14 cellular contexts compared by ENCODE assay signal in the genomic region with DNA sequence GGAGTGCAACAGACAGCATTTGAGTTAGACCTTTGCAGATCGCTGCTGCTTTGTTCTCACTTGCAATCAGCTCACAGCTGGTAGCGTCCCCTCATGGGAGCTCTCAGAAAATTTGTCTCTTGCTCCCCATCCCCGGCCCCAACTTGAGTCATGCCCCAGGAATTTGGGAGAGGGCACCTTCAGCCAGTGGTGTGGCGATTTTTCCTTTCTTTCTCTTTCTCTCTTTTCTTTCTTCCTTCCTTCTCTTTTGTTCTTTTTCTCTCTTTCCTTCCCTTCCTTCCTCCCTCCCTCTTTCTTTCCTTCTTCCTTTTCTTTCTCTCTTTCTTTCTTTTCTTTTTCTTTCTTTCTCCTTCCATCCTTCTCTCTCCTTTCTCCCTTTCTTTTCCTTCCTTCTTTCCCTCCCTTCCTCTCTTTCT. TPM values are rescaled to one million over a fixed set of nuclear protein-coding genes. Genes with fewer than 3 reads are reported as not detected.
A peak's percentile ranks its signal among the peaks of the same experiment; 100 is the strongest.
DNase-seq lines count a peak whose midpoint lies in the region; ATAC-seq, FAIRE-seq and TF ChIP-seq lines count a peak whose summit lies in the region.
"Had no signal": no experiment of that assay in that cellular context is flagged by ENCODE, and none has a peak within 500 bp of the region (broad histone marks: within the 10 kb centered on the region; RNA-seq: fewer than 3 reads in every experiment).

No MANE protein-coding gene starts in this region.

- POLR2A ChIA-PET in HepG2 (lab: Yijun Ruan, JAX): no interaction called here

- no peak overlapping the region for H3K9ac ChIP-seq in HepG2 (ENCODE audit: insufficient read depth, low read depth, low read length)
- peak overlapping the region; percentile 74 for H3K9ac ChIP-seq in mammary epithelial cell (ENCODE audit: insufficient read depth, low read length)

- H3K27ac ChIP-seq in HepG2 (ENCODE audit: extremely low read length, insufficient read depth, low read length) (no peak overlapping the region), right lobe of liver (no peak overlapping the region), mammary epithelial cell (ENCODE audit: insufficient read depth, low read depth, low read length) (peak overlapping the region; percentile 93), aorta (ENCODE audit: low read depth in 1 of 2, low read length in 2 of 2) (no peak overlapping the region)

- TF ChIP-seq POLR2A in HepG2 (IDR thresholded peaks at IDR 0.05; ENCODE audit: insufficient read depth in 1 of 2, low read depth in 2 of 2, low read length in 2 of 2) (no peak), right lobe of liver (IDR thresholded peaks at IDR 0.05) (no peak)

- TF ChIP-seq EP300 in HepG2 (IDR thresholded peaks at IDR 0.05; ENCODE audit: low read depth in 2 of 2, low read length in 2 of 2): no peak
- no peak for TF ChIP-seq EP300 in HepG2 (CRISPR knock-in tag; IDR thresholded peaks at IDR 0.05; ENCODE audit: borderline replicate concordance)

- H3K9me3 ChIP-seq in HepG2 (ENCODE audit: low read length) (no peaks in the 10 kb centered on the region), right lobe of liver (no peaks in the 10 kb centered on the region), mammary epithelial cell (replicated peaks; ENCODE audit: insufficient read depth, low read length) (no peaks in the 10 kb centered on the region), aorta (ENCODE audit: control insufficient read depth, low read length) (no peaks in the 10 kb centered on the region)

- no peak for FAIRE-seq in HepG2 (lab: Jason Lieb, UNC)

- H3K4me1 Mint-ChIP-seq in activated naive CD8-positive, alpha-beta T cell treated with anti-CD3 and anti-CD28 coated beads for 36 hours: peaks cover 5% of the 10 kb centered on the region

- BruUV-seq in HepG2 (replicated peaks; lab: Mats Ljungman, UMichigan) (no TSS peak), mammary epithelial cell (replicated peaks; lab: Mats Ljungman, UMichigan) (no TSS peak)

- in situ Hi-C loops in HepG2 (cut with HindIII; ENCODE audit: extremely low pct_ligation_motif_present, low pct_unique_long_range_greater_than_20kb): no loop called here
- in situ Hi-C loops in mammary epithelial cell (cut with MboI; ENCODE audit: low sequenced_read_pairs in 2 of 2): no loop called here

- no peaks in the 10 kb centered on the region for H3K9me3 Mint-ChIP-seq in activated naive CD8-positive, alpha-beta T cell treated with anti-CD3 and anti-CD28 coated beads for 36 hours

- no peaks in the 10 kb centered on the region for H3K36me3 ChIP-seq in HepG2 (replicated peaks in 1 of 2; ENCODE audit: control insufficient read depth in 1 of 2, insufficient read depth in 2 of 2, low read length in 2 of 2)
- H3K36me3 ChIP-seq in right lobe of liver: no peaks in the 10 kb centered on the region
- H3K36me3 ChIP-seq in mammary epithelial cell (ENCODE audit: insufficient read depth, low read length): no peaks in the 10 kb centered on the region
- no peaks in the 10 kb centered on the region for H3K36me3 ChIP-seq in aorta (ENCODE audit: control insufficient read depth in 1 of 2, insufficient read depth in 2 of 2, low read length in 1 of 2)

- no peak overlapping the region for H3K4me2 ChIP-seq in HepG2 (ENCODE audit: low read depth, low read length)
- H3K4me2 ChIP-seq in mammary epithelial cell (ENCODE audit: insufficient read depth, low read depth, low read length): peak overlapping the region; percentile 76

- CTCF ChIA-PET in HepG2 (lab: Yijun Ruan, JAX; ENCODE audit: low intra/inter-chr PET ratio, low total read pairs) (no interaction called here), mammary epithelial cell (lab: Charles Lee; ENCODE audit: low non-redundant PET) (interaction anchor here (0.7 to 0.8 kb wide), 2 partner anchors 246 to 294 kb away, joined by 4 to 7 read pairs; no protein-coding TSS in a partner anchor)

- H2AFZ ChIP-seq in HepG2 (ENCODE audit: low read length): no peak overlapping the region
- peak overlapping the region; percentile 4 for H2AFZ ChIP-seq in mammary epithelial cell (ENCODE audit: low read depth, low read length)

- H3K4me3 ChIP-seq in HepG2 (replicated peaks in 1 of 3; ENCODE audit: insufficient read depth in 1 of 3, low read depth in 2 of 3, low read length in 3 of 3) (no peak overlapping the region), right lobe of liver (no peak overlapping the region), mammary epithelial cell (replicated peaks in 1 of 3; ENCODE audit: insufficient read depth in 1 of 3, low read depth in 2 of 3, low read length in 3 of 3) (peak overlapping the region; percentile 10 to 23 (median 13)), aorta (ENCODE audit: low read length in 2 of 2) (no peak overlapping the region)

- dilution Hi-C loops in mammary epithelial cell (cut with HindIII; ENCODE audit: low sequenced_read_pairs): no loop called here

- DNase-seq in HepG2 (ENCODE audit: low spot score) (no peak), right lobe of liver (no peak), mammary epithelial cell (peak; percentile 62), kidney tubule cell (ENCODE audit: low spot score) (peak; percentile 72), aorta (no peak), NCI-H1092 treated with DMSO at 0.1 percent for 48 hours (lab: John Stamatoyannopoulos, UW) (no peak), superior temporal gyrus (ENCODE audit: extremely low spot score) (no peak)
- DNase-seq in activated naive CD8-positive, alpha-beta T cell treated with anti-CD3 and anti-CD28 coated beads for 36 hours: no peak
- DNase-seq: activated T-cell treated with anti-CD3 and anti-CD28 coated beads for 4 hours; NCI-H1694; stimulated activated CD8-positive, alpha-beta memory T cell treated with anti-CD3 and anti-CD28 coated beads, Interleukin-4, amount 100 ng/mL, for 48 hours had no signal

- H3K79me2 ChIP-seq in HepG2 (ENCODE audit: insufficient read depth, low read length): no peaks in the 10 kb centered on the region
- peaks cover 28% of the 10 kb centered on the region for H3K79me2 ChIP-seq in mammary epithelial cell (ENCODE audit: insufficient read depth, low read length)

- peaks cover 14% of the 10 kb centered on the region for H3K4me1 ChIP-seq in HepG2 (ENCODE audit: insufficient read depth, low read length)
- peaks cover 0 to 14% (median 3%) of the 10 kb centered on the region in 4 donors for H3K4me1 ChIP-seq in right lobe of liver
- peaks cover 59% of the 10 kb centered on the region for H3K4me1 ChIP-seq in mammary epithelial cell (ENCODE audit: insufficient read depth, low read length)
- H3K4me1 ChIP-seq in aorta (ENCODE audit: control insufficient read depth in 1 of 2, insufficient read depth in 2 of 2, low read length in 2 of 2): peaks cover 2 to 12% of the 10 kb centered on the region in 2 donors

- H3K27me3 Mint-ChIP-seq in activated naive CD8-positive, alpha-beta T cell treated with anti-CD3 and anti-CD28 coated beads for 36 hours: no peaks in the 10 kb centered on the region

- intact Hi-C loops in HepG2 (cut with micrococcal nuclease; ENCODE audit: unreplicated experiment) (no loop called here), right lobe of liver (cut with DNase I) (no loop called here), mammary epithelial cell (cut with micrococcal nuclease) (loop anchor here (1.0 to 5.0 kb wide), 5 partner anchors 70 to 528 kb away; a partner anchor contains a TSS), aorta (cut with DNase I) (loop anchor here (2.0 to 10.0 kb wide), 4 partner anchors 68 to 250 kb away; a partner anchor contains a TSS)

- ATAC-seq in HepG2 (no peak), right lobe of liver (no peak), aorta (ENCODE audit: low FRiP score) (peak; percentile 4)

- no peaks in the 10 kb centered on the region; the same call in 1 of the 2 replicates for H4K20me1 ChIP-seq in HepG2 (ENCODE audit: insufficient read depth, low read length)
- H4K20me1 ChIP-seq in mammary epithelial cell (ENCODE audit: insufficient read depth, low read length): no peaks in the 10 kb centered on the region

- TF ChIP-seq CTCF in HepG2 (CRISPR knock-in tag; IDR thresholded peaks at IDR 0.05): no peak
- TF ChIP-seq CTCF in right lobe of liver (IDR thresholded peaks at IDR 0.05): no peak
- peak; percentile 14 to 45 for TF ChIP-seq CTCF in mammary epithelial cell (conservative IDR thresholded peaks at IDR 0.05 in 1 of 2, IDR thresholded peaks at IDR 0.05 in 1 of 2; ENCODE audit: extremely low read depth in 1 of 2, insufficient read depth in 1 of 2, low read depth in 1 of 2, low read length in 2 of 2)

- WGBS in HepG2 (ENCODE audit: low lambda C conversion rate): 22% methylated on average over 4 of the region's 4 CpGs
- 54% methylated on average over 4 of the region's 4 CpGs for WGBS in right lobe of liver (ENCODE audit: insufficient coverage, low coverage, low lambda C conversion rate, missing lambda C conversion rate)
- WGBS in mammary epithelial cell (ENCODE audit: low coverage, missing lambda C conversion rate): 7% methylated on average over 3 of the region's 4 CpGs
- WGBS in aorta, 2 donors: 15 to 21% methylated on average over 4 of the region's 4 CpGs

- H3K4me3 Mint-ChIP-seq in activated naive CD8-positive, alpha-beta T cell treated with anti-CD3 and anti-CD28 coated beads for 36 hours: no peak overlapping the region
- H3K4me3 Mint-ChIP-seq: dendritic cell treated with granulocyte-macrophage colony-stimulating factor and Interleukin-4, amounts not matched to agents 40 ng/mL and 50 ng/mL, for 4 days had no signal

- TF ChIP-seq RAD21 in HepG2 (CRISPR knock-in tag; IDR thresholded peaks at IDR 0.05): no peak

- H3K27ac Mint-ChIP-seq in activated naive CD8-positive, alpha-beta T cell treated with anti-CD3 and anti-CD28 coated beads for 36 hours: no peak overlapping the region
- H3K27ac Mint-ChIP-seq: dendritic cell treated with granulocyte-macrophage colony-stimulating factor and Interleukin-4, amounts not matched to agents 40 ng/mL and 50 ng/mL, for 4 days had no signal

- H3K27me3 ChIP-seq in HepG2 (ENCODE audit: control insufficient read depth in 1 of 2, insufficient read depth in 2 of 2, low read length in 2 of 2): peaks cover 2 to 60% of the 10 kb centered on the region in 2 experiments; a peak in 4 of 5 replicates
- no peaks in the 10 kb centered on the region for H3K27me3 ChIP-seq in right lobe of liver
- no peaks in the 10 kb centered on the region for H3K27me3 ChIP-seq in mammary epithelial cell (ENCODE audit: insufficient read depth, low read length)
- no peaks in the 10 kb centered on the region for H3K27me3 ChIP-seq in aorta (ENCODE audit: control insufficient read depth in 1 of 2, insufficient read depth in 2 of 2, low read length in 1 of 2)

- no peaks in the 10 kb centered on the region for H3K36me3 Mint-ChIP-seq in activated naive CD8-positive, alpha-beta T cell treated with anti-CD3 and anti-CD28 coated beads for 36 hours

RNA-seq across cellular contexts. Expression of a gene that starts 34.2 kb away (rescaled TPM):
- 0.60 and 0.70 TPM in 2 replicates for total RNA-seq in HepG2 (2016; rRNA removed; fragmentation: Illumina TruSeq; extraction: Trizol)
- 0.62 TPM in 1 of 2 replicates, not detected in the other for total RNA-seq in HepG2 (2016; cell fraction: cytosol; rRNA removed; fragmentation: Illumina TruSeq; extraction: Trizol; ENCODE audit: low read depth)
- total RNA-seq in HepG2 (2016; cell fraction: insoluble cytoplasmic fraction; rRNA removed; fragmentation: Illumina TruSeq; extraction: Trizol): 0.84 and 0.98 TPM in 2 replicates
- total RNA-seq in HepG2 (2016; cell fraction: membrane; rRNA removed; fragmentation: Illumina TruSeq; extraction: Trizol): not detected in 2 replicates
- 0.81 TPM in 1 of 2 replicates, not detected in the other for total RNA-seq in HepG2 (2016; cell fraction: nucleus; rRNA removed; fragmentation: Illumina TruSeq; extraction: Trizol)
- 2.1 and 2.2 TPM in 2 replicates for polyA plus RNA-seq in HepG2 (2011; rRNA removed)
- polyA plus RNA-seq in HepG2 (2011; cell fraction: cytosol; rRNA removed): 0.27 and 1.1 TPM in 2 replicates
- 0.38 TPM in 1 of 2 replicates, not detected in the other for polyA plus RNA-seq in HepG2 (2011; cell fraction: nucleus; rRNA removed)
- polyA plus RNA-seq in HepG2 (2012): 6.8 and 8.0 TPM in 2 replicates
- polyA plus RNA-seq in HepG2 (2016; cell fraction: cytosol; fragmentation: Illumina TruSeq; extraction: Trizol; ENCODE audit: low read depth): 0.40 and 1.3 TPM in 2 replicates
- 2.8 and 3.3 TPM in 2 replicates for polyA plus RNA-seq in HepG2 (2016; cell fraction: insoluble cytoplasmic fraction; fragmentation: Illumina TruSeq; extraction: Trizol; ENCODE audit: low read depth)
- 0.83 and 1.4 TPM in 2 replicates for polyA plus RNA-seq in HepG2 (2016; cell fraction: membrane; fragmentation: Illumina TruSeq; extraction: Trizol; ENCODE audit: low read depth)
- polyA plus RNA-seq in HepG2 (2016; cell fraction: nucleus; fragmentation: Illumina TruSeq; extraction: Trizol; ENCODE audit: insufficient read depth, low read depth): 1.6 and 1.9 TPM in 2 replicates
- 0.46 and 0.84 TPM in 2 replicates for polyA minus RNA-seq in HepG2 (2011; rRNA and poly(A)+ RNA removed; ENCODE audit: low replicate concordance)
- polyA minus RNA-seq in HepG2 (2011; cell fraction: cytosol; rRNA and poly(A)+ RNA removed): not detected in 2 replicates
- not detected in 2 replicates for polyA minus RNA-seq in HepG2 (2011; cell fraction: nucleus; rRNA and poly(A)+ RNA removed)
- total RNA-seq in right lobe of liver: 1 to 10 TPM in 1 of 6 experiments, under 1 TPM in 2, not detected in 3; 0.59 to 1.0 (median 0.70) TPM
- 1 to 10 TPM; 1.5 to 2.9 TPM for total RNA-seq in mammary epithelial cell
- polyA plus RNA-seq in mammary epithelial cell: 1.2 TPM
- polyA minus RNA-seq in mammary epithelial cell: 5.3 TPM
- 1 to 10 TPM; 1.0 to 3.1 TPM for total RNA-seq in aorta
- polyA plus RNA-seq in aorta: 1 to 10 TPM; 2.3 to 3.5 TPM
- total RNA-seq in activated naive CD8-positive, alpha-beta T cell treated with anti-CD3 and anti-CD28 coated beads for 36 hours: 1 to 10 TPM in 1 of 2 experiments, under 1 TPM in 1; 0.74 to 1.7 TPM
- total RNA-seq: left lobe of liver, SK-MEL-5 had no signal

Comparison
In these comparisons a context has a peak if more than half of its experiments do, and no peak if none do; other contexts are left out.
1. DNase-seq: peak in mammary epithelial cell (single experiment) and kidney tubule cell (single experiment); none in HepG2 (single experiment), right lobe of liver (0 of 3), aorta (0 of 2), NCI-H1092 treated with DMSO at 0.1 percent for 48 hours (single experiment), superior temporal gyrus (single experiment) and activated naive CD8-positive, alpha-beta T cell treated with anti-CD3 and anti-CD28 coated beads for 36 hours (single experiment).
2. H3K4me3 ChIP-seq: peak in mammary epithelial cell (3 of 3); none in HepG2 (0 of 3), right lobe of liver (0 of 3) and aorta (0 of 2).
3. CTCF ChIP-seq: peak in mammary epithelial cell (2 of 2); none in HepG2 (single experiment) and right lobe of liver (0 of 4).
4. intact Hi-C loops: an anchor here in mammary epithelial cell (1.0 to 5.0 kb wide) and aorta (2.0 to 10.0 kb wide); none called in HepG2 and right lobe of liver.